ENCODE assay signal across 14 cellular contexts in the genomic region with DNA sequence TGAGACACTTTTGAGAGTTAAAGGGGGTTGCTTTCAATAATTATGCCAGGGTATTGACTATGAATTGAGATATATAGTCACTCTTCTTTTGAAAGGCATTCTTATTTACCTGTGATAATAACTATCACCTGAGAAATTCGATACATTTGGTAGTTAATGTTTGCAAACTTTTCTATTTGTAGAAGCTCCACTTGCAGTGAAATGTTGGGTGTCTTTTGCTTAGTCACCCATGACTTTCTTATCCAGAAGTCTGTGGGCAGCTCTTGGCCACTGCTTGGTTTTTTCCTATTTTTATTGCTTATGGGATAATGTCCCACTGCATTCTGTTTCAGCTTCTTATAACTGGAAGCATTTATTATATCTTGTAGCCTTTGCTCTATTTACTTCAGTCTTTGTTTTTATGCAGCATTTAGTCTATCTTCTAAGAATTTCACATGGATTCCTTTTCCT. TPM values are rescaled to one million over a fixed set of nuclear protein-coding genes. Genes with fewer than 3 reads are reported as not detected.
A peak's percentile ranks its signal among the peaks of the same experiment; 100 is the strongest.
DNase-seq lines count a peak whose midpoint lies in the region; ATAC-seq and TF ChIP-seq lines count a peak whose summit lies in the region.
"Had no signal": no experiment of that assay in that cellular context is flagged by ENCODE, and none has a peak within 500 bp of the region (broad histone marks: within the 10 kb centered on the region; RNA-seq: fewer than 3 reads in every experiment).

No MANE protein-coding gene starts in this region.

- peak overlapping the region in 1 of 2 experiments; percentile 19; a peak in 2 of 4 replicates for H3K27ac ChIP-seq in SK-N-SH (ENCODE audit: low read depth in 2 of 2, low read length in 1 of 2)
- peak overlapping the region; percentile 77 for H3K27ac ChIP-seq in subcutaneous abdominal adipose tissue (ENCODE audit: low read depth, low read length)
- H3K27ac ChIP-seq: right atrium auricular region, testis had no signal

- H3K27me3 ChIP-seq in SK-N-SH (ENCODE audit: insufficient read depth), result no peaks in the 10 kb centered on the region
- no peaks in the 10 kb centered on the region for H3K27me3 ChIP-seq in subcutaneous abdominal adipose tissue (ENCODE audit: control insufficient read depth in 5 of 5, insufficient read depth in 4 of 5, low read length in 5 of 5)
- H3K27me3 ChIP-seq: right atrium auricular region, testis had no signal

- CTCF ChIA-PET in SK-N-SH (lab: Yijun Ruan, JAX), result interaction anchor here (1.4 kb wide), 1 partner anchor 14 kb away, joined by 4 read pairs; no protein-coding TSS in a partner anchor

- H3K9me2 ChIP-seq in SK-N-SH, result no peaks in the 10 kb centered on the region

- peaks cover 15 to 22% of the 10 kb centered on the region in 2 experiments for H3K36me3 ChIP-seq in SK-N-SH (replicated peaks in 1 of 2; ENCODE audit: control insufficient read depth in 1 of 2, insufficient read depth in 2 of 2, low read length in 1 of 2)
- H3K36me3 ChIP-seq in subcutaneous abdominal adipose tissue (ENCODE audit: control insufficient read depth in 5 of 5, insufficient read depth in 5 of 5, low read length in 5 of 5), result peaks cover 0 to 6% (median 3%) of the 10 kb centered on the region in 5 donors
- H3K36me3 ChIP-seq: right atrium auricular region had no signal

- peak overlapping the region; percentile 89; the same call in 1 of the 2 replicates for H3K9ac ChIP-seq in SK-N-SH
- H3K9ac ChIP-seq in subcutaneous abdominal adipose tissue (ENCODE audit: low read length in 5 of 5), result peak overlapping the region in 2 of 5 donors; percentile 52 to 91

- no peak overlapping the region for H2AFZ ChIP-seq in SK-N-SH (ENCODE audit: low read depth)

- no peak for TF ChIP-seq EP300 in SK-N-SH (IDR thresholded peaks at IDR 0.05; ENCODE audit: borderline replicate concordance in 1 of 2, low read depth in 1 of 2, low read length in 1 of 2)

- peak overlapping the region; percentile 84 for H3K4me2 ChIP-seq in SK-N-SH

- no peak for TF ChIP-seq CTCF in SK-N-SH (IDR thresholded peaks at IDR 0.05)

- H3K4me1 ChIP-seq in SK-N-SH (ENCODE audit: control insufficient read depth in 1 of 2, insufficient read depth in 2 of 2, low read depth in 1 of 2, low read length in 1 of 2), result peaks cover 8 to 15% of the 10 kb centered on the region in 2 experiments; a peak in 2 of 4 replicates
- H3K4me1 ChIP-seq in subcutaneous abdominal adipose tissue (ENCODE audit: control insufficient read depth in 5 of 5, insufficient read depth in 5 of 5, low read length in 5 of 5), result peaks cover 0 to 60% (median 41%) of the 10 kb centered on the region in 5 donors

- POLR2A ChIA-PET in SK-N-SH (lab: Yijun Ruan, JAX), result no interaction called here

- ATAC-seq in SK-N-SH treated with all-trans-retinoic acid at 6 μM for 48 hours (no peak), GM21390 (IDR thresholded peaks at IDR 0.05; ENCODE audit: unreplicated experiment) (no peak), HG03460 (IDR thresholded peaks at IDR 0.05; ENCODE audit: unreplicated experiment) (no peak)

- no peaks in the 10 kb centered on the region for H3K9me3 ChIP-seq in SK-N-SH
- no peaks in the 10 kb centered on the region for H3K9me3 ChIP-seq in subcutaneous abdominal adipose tissue (ENCODE audit: control insufficient read depth in 5 of 5, low read length in 5 of 5)
- H3K9me3 ChIP-seq: right atrium auricular region, testis had no signal

- H4K20me1 ChIP-seq in SK-N-SH (ENCODE audit: insufficient read depth), result peaks cover 76% of the 10 kb centered on the region

- WGBS in SK-N-SH (ENCODE audit: low lambda C conversion rate), result 92% methylated on average over 1 of the region's 1 CpG

- peaks cover 94% of the 10 kb centered on the region for H3K79me2 ChIP-seq in SK-N-SH (ENCODE audit: insufficient read depth)

- peaks cover 8% of the 10 kb centered on the region for H3F3A ChIP-seq in SK-N-SH (replicated peaks; ENCODE audit: insufficient read depth)

- no peak for TF ChIP-seq RAD21 in SK-N-SH (IDR thresholded peaks at IDR 0.05; ENCODE audit: low read length)

- DNase-seq in SK-N-SH (no peak), RPMI7951 (ENCODE audit: low read depth) (peak; percentile 24), fibroblast of peridontal ligament (ENCODE audit: extremely low read depth) (peak; percentile 62), T-helper 1 cell (no peak)
- DNase-seq: activated naive CD8-positive, alpha-beta T cell treated with anti-CD3 and anti-CD28 coated beads for 36 hours; AML-193; hypothalamus; T-helper 2 cell; testis had no signal

- H3K4me3 ChIP-seq in SK-N-SH (ENCODE audit: low read depth in 2 of 2, low read length in 1 of 2), result peak overlapping the region in 1 of 2 experiments; percentile 79; a peak in 1 of 4 replicates
- peak overlapping the region in 3 of 5 donors; percentile 16 to 37 (median 35) for H3K4me3 ChIP-seq in subcutaneous abdominal adipose tissue (ENCODE audit: low read depth in 1 of 5, low read length in 5 of 5)
- H3K4me3 ChIP-seq: right atrium auricular region, testis had no signal

TF ChIP-seq in SK-N-SH, 30 proteins besides CTCF, POLR2A, EP300 and RAD21 (continues in another document):
- no peak for TF ChIP-seq NFIC (IDR thresholded peaks at IDR 0.05; ENCODE audit: borderline replicate concordance)
- TF ChIP-seq GABPA (IDR thresholded peaks at IDR 0.05; ENCODE audit: low read depth), result no peak
- TF ChIP-seq, protein P1, sequence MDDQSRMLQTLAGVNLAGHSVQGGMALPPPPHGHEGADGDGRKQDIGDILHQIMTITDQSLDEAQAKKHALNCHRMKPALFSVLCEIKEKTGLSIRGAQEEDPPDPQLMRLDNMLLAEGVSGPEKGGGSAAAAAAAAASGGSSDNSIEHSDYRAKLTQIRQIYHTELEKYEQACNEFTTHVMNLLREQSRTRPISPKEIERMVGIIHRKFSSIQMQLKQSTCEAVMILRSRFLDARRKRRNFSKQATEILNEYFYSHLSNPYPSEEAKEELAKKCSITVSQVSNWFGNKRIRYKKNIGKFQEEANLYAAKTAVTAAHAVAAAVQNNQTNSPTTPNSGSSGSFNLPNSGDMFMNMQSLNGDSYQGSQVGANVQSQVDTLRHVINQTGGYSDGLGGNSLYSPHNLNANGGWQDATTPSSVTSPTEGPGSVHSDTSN (IDR thresholded peaks at IDR 0.05), result no peak
- TF ChIP-seq FOSL2 (IDR thresholded peaks at IDR 0.05; ENCODE audit: borderline replicate concordance, low read depth), result no peak
- TF ChIP-seq ELF1 (IDR thresholded peaks at IDR 0.05), result no peak
- no peak for TF ChIP-seq MEF2A (IDR thresholded peaks at IDR 0.05; ENCODE audit: borderline replicate concordance, low read depth)
- no peak for TF ChIP-seq JUND (IDR thresholded peaks at IDR 0.05)
- TF ChIP-seq CHD2 (IDR thresholded peaks at IDR 0.05; ENCODE audit: low read length, partially characterized antibody), result no peak
- TF ChIP-seq, protein P2, sequence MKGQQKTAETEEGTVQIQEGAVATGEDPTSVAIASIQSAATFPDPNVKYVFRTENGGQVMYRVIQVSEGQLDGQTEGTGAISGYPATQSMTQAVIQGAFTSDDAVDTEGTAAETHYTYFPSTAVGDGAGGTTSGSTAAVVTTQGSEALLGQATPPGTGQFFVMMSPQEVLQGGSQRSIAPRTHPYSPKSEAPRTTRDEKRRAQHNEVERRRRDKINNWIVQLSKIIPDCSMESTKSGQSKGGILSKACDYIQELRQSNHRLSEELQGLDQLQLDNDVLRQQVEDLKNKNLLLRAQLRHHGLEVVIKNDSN (IDR thresholded peaks at IDR 0.05; ENCODE audit: borderline replicate concordance, low read depth), result no peak
- no peak for TF ChIP-seq NRF1 (IDR thresholded peaks at IDR 0.05; ENCODE audit: low read depth, low read length)
- no peak for TF ChIP-seq TAF1 (IDR thresholded peaks at IDR 0.05; ENCODE audit: borderline replicate concordance, low read depth, low read length)
- TF ChIP-seq EZH2phosphoT487 (IDR thresholded peaks at IDR 0.05; ENCODE audit: borderline replicate concordance, low read depth), result no peak
- no peak for TF ChIP-seq SIN3A (IDR thresholded peaks at IDR 0.05; ENCODE audit: borderline replicate concordance, low read depth, low read length)

TF ChIP-seq in SK-N-SH treated with all-trans-retinoic acid at 6 μM for 48 hours, 23 proteins besides CTCF, POLR2A, EP300 and RAD21 (continues in another document):
- TF ChIP-seq, protein P3, sequence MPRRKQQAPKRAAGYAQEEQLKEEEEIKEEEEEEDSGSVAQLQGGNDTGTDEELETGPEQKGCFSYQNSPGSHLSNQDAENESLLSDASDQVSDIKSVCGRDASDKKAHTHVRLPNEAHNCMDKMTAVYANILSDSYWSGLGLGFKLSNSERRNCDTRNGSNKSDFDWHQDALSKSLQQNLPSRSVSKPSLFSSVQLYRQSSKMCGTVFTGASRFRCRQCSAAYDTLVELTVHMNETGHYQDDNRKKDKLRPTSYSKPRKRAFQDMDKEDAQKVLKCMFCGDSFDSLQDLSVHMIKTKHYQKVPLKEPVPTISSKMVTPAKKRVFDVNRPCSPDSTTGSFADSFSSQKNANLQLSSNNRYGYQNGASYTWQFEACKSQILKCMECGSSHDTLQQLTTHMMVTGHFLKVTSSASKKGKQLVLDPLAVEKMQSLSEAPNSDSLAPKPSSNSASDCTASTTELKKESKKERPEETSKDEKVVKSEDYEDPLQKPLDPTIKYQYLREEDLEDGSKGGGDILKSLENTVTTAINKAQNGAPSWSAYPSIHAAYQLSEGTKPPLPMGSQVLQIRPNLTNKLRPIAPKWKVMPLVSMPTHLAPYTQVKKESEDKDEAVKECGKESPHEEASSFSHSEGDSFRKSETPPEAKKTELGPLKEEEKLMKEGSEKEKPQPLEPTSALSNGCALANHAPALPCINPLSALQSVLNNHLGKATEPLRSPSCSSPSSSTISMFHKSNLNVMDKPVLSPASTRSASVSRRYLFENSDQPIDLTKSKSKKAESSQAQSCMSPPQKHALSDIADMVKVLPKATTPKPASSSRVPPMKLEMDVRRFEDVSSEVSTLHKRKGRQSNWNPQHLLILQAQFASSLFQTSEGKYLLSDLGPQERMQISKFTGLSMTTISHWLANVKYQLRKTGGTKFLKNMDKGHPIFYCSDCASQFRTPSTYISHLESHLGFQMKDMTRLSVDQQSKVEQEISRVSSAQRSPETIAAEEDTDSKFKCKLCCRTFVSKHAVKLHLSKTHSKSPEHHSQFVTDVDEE (CRISPR knock-in tag; IDR thresholded peaks at IDR 0.05), result no peak
- TF ChIP-seq TCF4 (CRISPR knock-in tag; IDR thresholded peaks at IDR 0.05; ENCODE audit: borderline replicate concordance), result no peak
- TF ChIP-seq RARB (CRISPR knock-in tag; IDR thresholded peaks at IDR 0.05), result no peak

RNA-seq across cellular contexts. Expression of a gene that starts 3.9 kb away (rescaled TPM):
- polyA plus RNA-seq in SK-N-SH (2012; rRNA removed), result 24.7 and 36.3 TPM in 2 replicates
- 32.8 and 34.4 TPM in 2 replicates for polyA plus RNA-seq in SK-N-SH (2012; cell fraction: cytosol; rRNA removed)
- polyA plus RNA-seq in SK-N-SH (2012; cell fraction: nucleus; rRNA removed), result 33.6 and 38.3 TPM in 2 replicates
- total RNA-seq in RPMI7951 (2014; rRNA removed; shearing (Covaris generic)), result 12.0 and 14.5 TPM in 2 replicates

Comparison
In these comparisons a context has a peak if more than half of its experiments do, and no peak if none do; other contexts are left out.
1. DNase-seq: peak in RPMI7951 (single experiment) and fibroblast of peridontal ligament (single experiment); none in SK-N-SH (single experiment) and T-helper 1 cell (0 of 5).